Comparison of ENCODE assay signal across 9 cellular contexts in the genomic region with DNA sequence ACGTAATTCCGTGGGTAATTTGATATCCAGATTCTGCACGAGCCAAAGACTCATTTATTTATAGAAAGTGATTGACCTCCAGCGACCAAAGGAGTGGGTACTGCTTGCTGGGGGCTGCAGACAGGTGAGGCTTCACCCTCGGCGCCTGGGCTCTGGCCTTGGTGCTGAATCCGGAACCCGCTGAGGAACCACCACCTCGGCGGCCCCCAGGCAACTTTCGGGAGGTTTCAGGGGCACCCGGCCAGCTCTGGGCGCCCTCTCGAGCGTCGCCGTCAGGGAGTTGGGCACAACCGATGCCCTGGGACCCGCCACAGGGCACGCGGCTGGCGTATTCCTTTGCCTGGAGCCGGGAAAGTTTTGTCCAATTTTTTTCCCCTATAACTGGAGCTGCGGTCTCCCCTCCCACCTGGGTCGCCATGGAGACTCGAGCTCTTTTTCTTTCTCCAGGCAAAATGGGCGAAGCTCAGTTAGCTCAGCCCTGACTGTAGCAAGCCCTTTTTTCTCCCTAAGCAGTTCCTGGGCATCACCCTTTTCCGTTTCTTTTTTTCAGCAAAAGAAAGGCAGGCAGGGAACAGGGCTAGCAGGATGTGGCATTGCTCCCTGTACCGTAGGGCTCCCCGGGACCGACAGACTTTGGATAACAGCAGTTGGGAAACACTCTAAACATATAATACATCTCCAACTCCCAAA. TPM values are rescaled to one million over a fixed set of nuclear protein-coding genes. Genes with fewer than 3 reads are reported as not detected.
DNase-seq lines count a peak whose midpoint lies in the region; ATAC-seq and TF ChIP-seq lines count a peak whose summit lies in the region.
"Had no signal": no experiment of that assay in that cellular context is flagged by ENCODE, and none has a peak within 500 bp of the region (broad histone marks: within the 10 kb centered on the region; RNA-seq: fewer than 3 reads in every experiment).

No MANE protein-coding gene starts in this region.

- H3K36me3 Mint-ChIP-seq in T-helper 17 cell (ENCODE audit: low read depth): peaks cover 3% of the 10 kb centered on the region

- H3K36me3 ChIP-seq in PC-3 (ENCODE audit: low read depth, low read length) (no peaks in the 10 kb centered on the region), aorta (ENCODE audit: control insufficient read depth in 1 of 2, insufficient read depth in 2 of 2, low read length in 1 of 2) (no peaks in the 10 kb centered on the region)
- H3K36me3 ChIP-seq: upper lobe of left lung had no signal

- no peak overlapping the region for H3K4me2 ChIP-seq in PC-3 (ENCODE audit: low read length)

- peaks cover 57% of the 10 kb centered on the region for H3K27me3 ChIP-seq in PC-3 (ENCODE audit: low read length)
- H3K27me3 ChIP-seq in right cardiac atrium (ENCODE audit: control insufficient read depth, insufficient read depth): no peaks in the 10 kb centered on the region
- H3K27me3 ChIP-seq in aorta (ENCODE audit: control insufficient read depth in 1 of 2, insufficient read depth in 2 of 2, low read length in 1 of 2): no peaks in the 10 kb centered on the region

- H3K27ac ChIP-seq in PC-3 (ENCODE audit: low read length) (no peak overlapping the region), right cardiac atrium (ENCODE audit: low read length) (no peak overlapping the region), aorta (ENCODE audit: low read depth in 1 of 2, low read length in 2 of 2) (no peak overlapping the region)
- H3K27ac ChIP-seq: upper lobe of left lung had no signal

- H3K4me1 ChIP-seq in PC-3 (ENCODE audit: insufficient read depth, low read length) (peaks cover 13% of the 10 kb centered on the region), right cardiac atrium (ENCODE audit: control insufficient read depth, insufficient read depth, low read length) (no peaks in the 10 kb centered on the region), aorta (ENCODE audit: control insufficient read depth in 1 of 2, insufficient read depth in 2 of 2, low read length in 2 of 2) (no peaks in the 10 kb centered on the region)

- no peak for TF ChIP-seq CTCF in PC-3 (conservative IDR thresholded peaks at IDR 0.05; ENCODE audit: low read depth, low read length)

- WGBS in right cardiac atrium: 6% methylated on average over 31 of the region's 31 CpGs
- WGBS in aorta, 2 donors: 4% methylated on average over 31 of the region's 31 CpGs

- H3K4me3 Mint-ChIP-seq in T-helper 17 cell: no peak overlapping the region

- no peaks in the 10 kb centered on the region for H3K79me2 ChIP-seq in PC-3 (ENCODE audit: low read length)

- no peaks in the 10 kb centered on the region for H4K20me1 ChIP-seq in PC-3 (ENCODE audit: low read length)

- no peaks in the 10 kb centered on the region for H3K9me2 ChIP-seq in PC-3 (replicated peaks; ENCODE audit: low read length)

- H3K4me1 Mint-ChIP-seq in T-helper 17 cell: peaks cover 6% of the 10 kb centered on the region

- no peak for ATAC-seq in PC-3
- ATAC-seq in right cardiac atrium: peak; percentile 41 to 51
- ATAC-seq in aorta (ENCODE audit: low FRiP score): no peak
- no peak for ATAC-seq in T-helper 17 cell

- CTCF ChIA-PET in PC-3 (lab: Charles Lee): no interaction called here

- POLR2A ChIA-PET in PC-3 (lab: Charles Lee; ENCODE audit: unreplicated experiment): no interaction called here

- no peaks in the 10 kb centered on the region for H3K9me3 ChIP-seq in PC-3 (ENCODE audit: low read length)
- H3K9me3 ChIP-seq in right cardiac atrium (ENCODE audit: control insufficient read depth, low read length): no peaks in the 10 kb centered on the region
- peaks cover 3% of the 10 kb centered on the region for H3K9me3 ChIP-seq in aorta (ENCODE audit: control insufficient read depth, low read length)
- no peaks in the 10 kb centered on the region for H3K9me3 ChIP-seq in T-helper 17 cell (ENCODE audit: control insufficient read depth, low read length, poor library complexity, severe bottlenecking)
- H3K9me3 ChIP-seq: upper lobe of left lung had no signal

- H3K27me3 Mint-ChIP-seq in T-helper 17 cell: peaks cover 77% of the 10 kb centered on the region

- BruUV-seq in PC-3 (replicated peaks; lab: Mats Ljungman, UMichigan): no TSS peak

- intact Hi-C loops in PC-3 (cut with micrococcal nuclease): no loop called here
- intact Hi-C loops in right cardiac atrium (cut with DNase I): loop anchor here in 3 of 4 donors (10.0 kb wide), 1 partner anchor 200 kb away; no protein-coding TSS in a partner anchor
- intact Hi-C loops in aorta (cut with DNase I): loop anchor here in 1 of 2 donors (10.0 kb wide), 1 partner anchor 440 kb away; no protein-coding TSS in a partner anchor

- H3K27ac Mint-ChIP-seq in T-helper 17 cell: no peak overlapping the region

- H2AFZ ChIP-seq in PC-3 (ENCODE audit: low read length): no peak overlapping the region

- H3F3A ChIP-seq in PC-3 (ENCODE audit: low read length, unreplicated experiment): no peaks in the 10 kb centered on the region

- no peak overlapping the region for H3K4me3 ChIP-seq in PC-3 (ENCODE audit: low read length)
- H3K4me3 ChIP-seq in right cardiac atrium (ENCODE audit: low read length): no peak overlapping the region
- H3K4me3 ChIP-seq in aorta (ENCODE audit: low read length in 2 of 2): no peak overlapping the region
- H3K4me3 ChIP-seq: upper lobe of left lung had no signal

- peak; percentile 3 for DNase-seq in stimulated activated CD4-positive, alpha-beta T cell treated with anti-CD3 and anti-CD28 coated beads, Interleukin-12 subunit alpha, Interleukin-12 subunit beta, amount 100 ng/mL, for 4 hours
- DNase-seq in stimulated activated CD4-positive, alpha-beta T cell treated with anti-CD3 and anti-CD28 coated beads, Interleukin-4, amount 100 ng/mL, for 24 hours: no peak
- peak; percentile 14 for DNase-seq in PC-3
- DNase-seq in right cardiac atrium: peak in 1 of 3 donors; percentile 73
- peak; percentile 57 to 81 for DNase-seq in aorta
- no peak for DNase-seq in OCI-M2 (lab: John Stamatoyannopoulos, UW; ENCODE audit: unreplicated experiment)
- no peak for DNase-seq in T-helper 17 cell
- no peak for DNase-seq in GOT3 (lab: John Stamatoyannopoulos, UW)

- no peak overlapping the region for H3K9ac ChIP-seq in PC-3 (ENCODE audit: low read length)

RNA-seq across cellular contexts. Expression of gene KCNJ6, which starts 1.9 kb away (rescaled TPM):
- total RNA-seq in PC-3 (2014; rRNA removed) (not detected in 2 replicates), right cardiac atrium (under 1 TPM in 1 of 4 donors, not detected in 3; 0.03 TPM), aorta (under 1 TPM in 1 of 2 donors, not detected in 1; 0.16 TPM), T-helper 17 cell (not detected)
- polyA plus RNA-seq in right cardiac atrium (not detected), aorta (not detected)

Comparison
In these comparisons a context has a peak if more than half of its experiments do, and no peak if none do; other contexts are left out.
1. DNase-seq: peak in stimulated activated CD4-positive, alpha-beta T cell treated with anti-CD3 and anti-CD28 coated beads, Interleukin-12 subunit alpha, Interleukin-12 subunit beta, amount 100 ng/mL, for 4 hours (single experiment), PC-3 (single experiment) and aorta (2 of 2); none in stimulated activated CD4-positive, alpha-beta T cell treated with anti-CD3 and anti-CD28 coated beads, Interleukin-4, amount 100 ng/mL, for 24 hours (single experiment), OCI-M2 (single experiment), T-helper 17 cell (0 of 3) and GOT3 (single experiment).
2. ATAC-seq: peak in right cardiac atrium (2 of 2); none in PC-3 (single experiment), aorta (single experiment) and T-helper 17 cell (single experiment).